Comparison of ENCODE assay signal across 15 cellular contexts in the genomic region with DNA sequence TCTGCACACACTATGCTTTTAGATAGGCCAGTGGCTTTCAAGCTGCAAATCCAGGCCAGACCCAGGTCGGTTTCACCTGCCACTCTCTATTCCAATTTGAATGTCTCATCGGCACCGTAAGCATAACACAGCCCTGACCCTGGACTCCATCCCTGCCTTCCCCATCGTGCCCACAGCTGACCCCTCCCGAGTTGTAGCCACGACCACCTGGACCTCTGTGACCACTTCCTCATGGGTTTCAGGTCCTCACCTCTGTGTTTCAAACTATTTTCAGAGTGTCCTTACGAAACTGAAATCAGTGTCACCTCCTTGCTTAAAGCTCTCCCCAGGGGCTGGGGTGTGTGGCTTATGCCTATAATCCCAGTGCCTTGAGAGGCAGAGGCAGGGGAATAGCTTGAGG. TPM values are rescaled to one million over a fixed set of nuclear protein-coding genes. Genes with fewer than 3 reads are reported as not detected.
DNase-seq lines count a peak whose midpoint lies in the region; ATAC-seq and TF ChIP-seq lines count a peak whose summit lies in the region.
"Had no signal": no experiment of that assay in that cellular context is flagged by ENCODE, and none has a peak within 500 bp of the region (broad histone marks: within the 10 kb centered on the region; RNA-seq: fewer than 3 reads in every experiment).

No MANE protein-coding gene starts in this region.

- H3K36me3 Mint-ChIP-seq in activated CD4-positive, alpha-beta T cell treated with anti-CD3 and anti-CD28 coated beads, Interleukin-2, amount 10 ng/mL, durations not matched to agents 7 days and 5 days (ENCODE audit: low read depth), result peaks cover 52% of the 10 kb centered on the region
- H3K36me3 Mint-ChIP-seq in activated CD4-positive, alpha-beta T cell treated with anti-CD3 and anti-CD28 coated beads, Interleukin-2, amount 10 ng/mL, durations not matched to agents 24 days and 14 days (ENCODE audit: low read depth), result peaks cover 53% of the 10 kb centered on the region
- peaks cover 73% of the 10 kb centered on the region for H3K36me3 Mint-ChIP-seq in stimulated activated effector memory CD8-positive, alpha-beta T cell treated with anti-CD3 and anti-CD28 coated beads, Interleukin-12 subunit alpha, Interleukin-12 subunit beta, amount 100 ng/mL, for 72 hours

- CTCF ChIA-PET in activated CD4-positive, alpha-beta T cell treated with anti-CD3 and anti-CD28 coated beads, Interleukin-2, amount 10 ng/mL, durations not matched to agents 7 days and 5 days (lab: Charles Lee), result interaction anchor here (1.6 to 2.2 kb wide), 2 partner anchors 15 to 22 kb away, joined by 4 to 8 read pairs; no protein-coding TSS in a partner anchor
- CTCF ChIA-PET in HEK293T (lab: Yijun Ruan, JAX), result no interaction called here

- ATAC-seq in stimulated activated effector memory CD8-positive, alpha-beta T cell treated with anti-CD3 and anti-CD28 coated beads, Interleukin-12 subunit alpha, Interleukin-12 subunit beta, amount 100 ng/mL, for 72 hours, result no peak
- ATAC-seq in GM18517 (IDR thresholded peaks at IDR 0.05; ENCODE audit: unreplicated experiment), result no peak
- ATAC-seq in HG03354 (IDR thresholded peaks at IDR 0.05; ENCODE audit: poor library complexity, severe bottlenecking, unreplicated experiment), result no peak
- ATAC-seq: activated naive CD8-positive, alpha-beta T cell treated with anti-CD3 and anti-CD28 coated beads, Interleukin-2, amount 50 U/mL, for 24 hours; effector memory CD8-positive, alpha-beta T cell had no signal

- POLR2A ChIA-PET in activated CD4-positive, alpha-beta T cell treated with anti-CD3 and anti-CD28 coated beads, Interleukin-2, amount 10 ng/mL, durations not matched to agents 7 days and 5 days (lab: Charles Lee), result no interaction called here
- POLR2A ChIA-PET in HEK293T (lab: Yijun Ruan, JAX), result no interaction called here

- peak overlapping the region; percentile 70 for H3K27ac Mint-ChIP-seq in activated CD4-positive, alpha-beta T cell treated with anti-CD3 and anti-CD28 coated beads, Interleukin-2, amount 10 ng/mL, durations not matched to agents 7 days and 5 days
- H3K27ac Mint-ChIP-seq in activated CD4-positive, alpha-beta T cell treated with anti-CD3 and anti-CD28 coated beads, Interleukin-2, amount 10 ng/mL, durations not matched to agents 24 days and 14 days, result no peak overlapping the region
- H3K27ac Mint-ChIP-seq in stimulated activated effector memory CD8-positive, alpha-beta T cell treated with anti-CD3 and anti-CD28 coated beads, Interleukin-12 subunit alpha, Interleukin-12 subunit beta, amount 100 ng/mL, for 72 hours, result peak overlapping the region; percentile 29
- H3K27ac Mint-ChIP-seq: activated naive CD8-positive, alpha-beta T cell treated with anti-CD3 and anti-CD28 coated beads, Interleukin-2, amount 50 U/mL, for 24 hours; T-helper 1 cell treated with Interleukin-12 subunit alpha and Interleukin-12 subunit beta and Interleukin-4 antibody, amounts not matched to agents 30 μg/mL and 1 μg/mL, for 36 hours had no signal

- H3K4me3 Mint-ChIP-seq in activated CD4-positive, alpha-beta T cell treated with anti-CD3 and anti-CD28 coated beads, Interleukin-2, amount 10 ng/mL, durations not matched to agents 7 days and 5 days, result no peak overlapping the region
- no peak overlapping the region for H3K4me3 Mint-ChIP-seq in activated CD4-positive, alpha-beta T cell treated with anti-CD3 and anti-CD28 coated beads, Interleukin-2, amount 10 ng/mL, durations not matched to agents 24 days and 14 days
- no peak overlapping the region for H3K4me3 Mint-ChIP-seq in stimulated activated effector memory CD8-positive, alpha-beta T cell treated with anti-CD3 and anti-CD28 coated beads, Interleukin-12 subunit alpha, Interleukin-12 subunit beta, amount 100 ng/mL, for 72 hours
- H3K4me3 Mint-ChIP-seq: activated naive CD8-positive, alpha-beta T cell treated with anti-CD3 and anti-CD28 coated beads, Interleukin-2, amount 50 U/mL, for 24 hours; effector memory CD8-positive, alpha-beta T cell; T-helper 1 cell treated with Interleukin-12 subunit alpha and Interleukin-12 subunit beta and Interleukin-4 antibody, amounts not matched to agents 30 μg/mL and 1 μg/mL, for 36 hours had no signal

- TF ChIP-seq CTCF in GM20000 (IDR thresholded peaks at IDR 0.05; ENCODE audit: extremely low read depth, missing control alignments), result no peak

- peaks cover 7% of the 10 kb centered on the region for H3K4me1 Mint-ChIP-seq in activated CD4-positive, alpha-beta T cell treated with anti-CD3 and anti-CD28 coated beads, Interleukin-2, amount 10 ng/mL, durations not matched to agents 7 days and 5 days
- H3K4me1 Mint-ChIP-seq in activated CD4-positive, alpha-beta T cell treated with anti-CD3 and anti-CD28 coated beads, Interleukin-2, amount 10 ng/mL, durations not matched to agents 24 days and 14 days, result peaks cover 3% of the 10 kb centered on the region
- peaks cover 52% of the 10 kb centered on the region for H3K4me1 Mint-ChIP-seq in stimulated activated effector memory CD8-positive, alpha-beta T cell treated with anti-CD3 and anti-CD28 coated beads, Interleukin-12 subunit alpha, Interleukin-12 subunit beta, amount 100 ng/mL, for 72 hours

- H3K27me3 Mint-ChIP-seq in activated CD4-positive, alpha-beta T cell treated with anti-CD3 and anti-CD28 coated beads, Interleukin-2, amount 10 ng/mL, durations not matched to agents 7 days and 5 days, result no peaks in the 10 kb centered on the region
- no peaks in the 10 kb centered on the region for H3K27me3 Mint-ChIP-seq in activated CD4-positive, alpha-beta T cell treated with anti-CD3 and anti-CD28 coated beads, Interleukin-2, amount 10 ng/mL, durations not matched to agents 24 days and 14 days
- H3K27me3 Mint-ChIP-seq: activated naive CD8-positive, alpha-beta T cell treated with anti-CD3 and anti-CD28 coated beads, Interleukin-2, amount 50 U/mL, for 24 hours; effector memory CD8-positive, alpha-beta T cell had no signal

- peaks cover 8% of the 10 kb centered on the region for H3K9me3 Mint-ChIP-seq in activated CD4-positive, alpha-beta T cell treated with anti-CD3 and anti-CD28 coated beads, Interleukin-2, amount 10 ng/mL, durations not matched to agents 7 days and 5 days
- H3K9me3 Mint-ChIP-seq in activated CD4-positive, alpha-beta T cell treated with anti-CD3 and anti-CD28 coated beads, Interleukin-2, amount 10 ng/mL, durations not matched to agents 24 days and 14 days, result peaks cover 11% of the 10 kb centered on the region
- H3K9me3 Mint-ChIP-seq in stimulated activated effector memory CD8-positive, alpha-beta T cell treated with anti-CD3 and anti-CD28 coated beads, Interleukin-12 subunit alpha, Interleukin-12 subunit beta, amount 100 ng/mL, for 72 hours, result peaks cover 4% of the 10 kb centered on the region
- H3K9me3 Mint-ChIP-seq: effector memory CD8-positive, alpha-beta T cell had no signal

- DNase-seq in activated CD4-positive, alpha-beta T cell treated with anti-CD3 and anti-CD28 coated beads, Interleukin-2, amount 10 ng/mL, durations not matched to agents 7 days and 5 days, result no peak
- DNase-seq in activated CD4-positive, alpha-beta T cell treated with anti-CD3 and anti-CD28 coated beads, Interleukin-2, amount 10 ng/mL, durations not matched to agents 24 days and 14 days, result no peak
- peak; percentile 65 for DNase-seq in GM20000 (ENCODE audit: low spot score)
- DNase-seq in RPMI8226, result peak; percentile 63
- DNase-seq in stimulated activated effector memory CD8-positive, alpha-beta T cell treated with anti-CD3 and anti-CD28 coated beads, Interleukin-12 subunit alpha, Interleukin-12 subunit beta, amount 100 ng/mL, for 72 hours (ENCODE audit: low spot score in 2 of 2), result no peak
- DNase-seq in HEK293T (ENCODE audit: extremely low spot score), result no peak
- DNase-seq: 8988T; activated naive CD8-positive, alpha-beta T cell treated with anti-CD3 and anti-CD28 coated beads, Interleukin-2, amount 50 U/mL, for 24 hours; central memory CD4-positive, alpha-beta T cell; effector memory CD8-positive, alpha-beta T cell; MG63 had no signal

- intact Hi-C loops in activated CD4-positive, alpha-beta T cell treated with anti-CD3 and anti-CD28 coated beads, Interleukin-2, amount 10 ng/mL, durations not matched to agents 24 days and 14 days (cut with micrococcal nuclease), result no loop called here

TF ChIP-seq in HEK293T, 16 proteins besides CTCF, POLR2A, EP300 and RAD21 (continues in another document):
- TF ChIP-seq FOXK2 (IDR thresholded peaks at IDR 0.05), result no peak
- TF ChIP-seq ARNT (IDR thresholded peaks at IDR 0.05), result no peak
- no peak for TF ChIP-seq SUZ12 (IDR thresholded peaks at IDR 0.05)
- no peak for TF ChIP-seq FOXA1 (IDR thresholded peaks at IDR 0.05)
- TF ChIP-seq SP1 (IDR thresholded peaks at IDR 0.05), result no peak
- no peak for TF ChIP-seq ELF4 (IDR thresholded peaks at IDR 0.05)
- TF ChIP-seq CTBP1 (IDR thresholded peaks at IDR 0.05; ENCODE audit: borderline replicate concordance), result no peak

RNA-seq across cellular contexts. Expression of gene HSH2D, which starts 9.0 kb away (rescaled TPM):
- total RNA-seq in activated CD4-positive, alpha-beta T cell treated with anti-CD3 and anti-CD28 coated beads, Interleukin-2, amount 10 ng/mL, durations not matched to agents 7 days and 5 days, result 10 to 100 TPM; 70.7 to 76.9 TPM
- total RNA-seq in activated CD4-positive, alpha-beta T cell treated with anti-CD3 and anti-CD28 coated beads, Interleukin-2, amount 10 ng/mL, durations not matched to agents 24 days and 14 days, result 22.7 and 23.1 TPM in 2 replicates

RNA-seq across cellular contexts. Expression of gene RAB8A, which starts 22.8 kb away (rescaled TPM):
- 100 to 1,000 TPM; 167 to 175 TPM for total RNA-seq in activated CD4-positive, alpha-beta T cell treated with anti-CD3 and anti-CD28 coated beads, Interleukin-2, amount 10 ng/mL, durations not matched to agents 7 days and 5 days
- total RNA-seq in activated CD4-positive, alpha-beta T cell treated with anti-CD3 and anti-CD28 coated beads, Interleukin-2, amount 10 ng/mL, durations not matched to agents 24 days and 14 days, result 227 and 247 TPM in 2 replicates

RNA-seq across cellular contexts. Expression of gene CIB3, which starts 38.8 kb away (rescaled TPM):
- total RNA-seq in activated CD4-positive, alpha-beta T cell treated with anti-CD3 and anti-CD28 coated beads, Interleukin-2, amount 10 ng/mL, durations not matched to agents 7 days and 5 days, result not detected
- total RNA-seq in activated CD4-positive, alpha-beta T cell treated with anti-CD3 and anti-CD28 coated beads, Interleukin-2, amount 10 ng/mL, durations not matched to agents 24 days and 14 days, result not detected in 2 replicates
- total RNA-seq: liver had no signal

RNA-seq across cellular contexts. Expression of gene FAM32A, which starts 50.7 kb away (rescaled TPM):
- total RNA-seq in activated CD4-positive, alpha-beta T cell treated with anti-CD3 and anti-CD28 coated beads, Interleukin-2, amount 10 ng/mL, durations not matched to agents 7 days and 5 days, result 10 to 100 TPM; 64.1 to 76.8 TPM
- 59.2 and 65.2 TPM in 2 replicates for total RNA-seq in activated CD4-positive, alpha-beta T cell treated with anti-CD3 and anti-CD28 coated beads, Interleukin-2, amount 10 ng/mL, durations not matched to agents 24 days and 14 days

RNA-seq across cellular contexts. Expression of gene TPM4, which starts 58.2 kb away (rescaled TPM):
- 100 to 1,000 TPM; 422 to 485 TPM for total RNA-seq in activated CD4-positive, alpha-beta T cell treated with anti-CD3 and anti-CD28 coated beads, Interleukin-2, amount 10 ng/mL, durations not matched to agents 7 days and 5 days
- 283 and 291 TPM in 2 replicates for total RNA-seq in activated CD4-positive, alpha-beta T cell treated with anti-CD3 and anti-CD28 coated beads, Interleukin-2, amount 10 ng/mL, durations not matched to agents 24 days and 14 days

Comparison
In these comparisons a context has a peak if more than half of its experiments do, and no peak if none do; other contexts are left out.
1. DNase-seq: peak in GM20000 (single experiment) and RPMI8226 (single experiment); none in activated CD4-positive, alpha-beta T cell treated with anti-CD3 and anti-CD28 coated beads, Interleukin-2, amount 10 ng/mL, durations not matched to agents 7 days and 5 days (single experiment), activated CD4-positive, alpha-beta T cell treated with anti-CD3 and anti-CD28 coated beads, Interleukin-2, amount 10 ng/mL, durations not matched to agents 24 days and 14 days (single experiment), stimulated activated effector memory CD8-positive, alpha-beta T cell treated with anti-CD3 and anti-CD28 coated beads, Interleukin-12 subunit alpha, Interleukin-12 subunit beta, amount 100 ng/mL, for 72 hours (0 of 2) and HEK293T (single experiment).